ENCODE assay signal across 1 cellular context in the genomic region with DNA sequence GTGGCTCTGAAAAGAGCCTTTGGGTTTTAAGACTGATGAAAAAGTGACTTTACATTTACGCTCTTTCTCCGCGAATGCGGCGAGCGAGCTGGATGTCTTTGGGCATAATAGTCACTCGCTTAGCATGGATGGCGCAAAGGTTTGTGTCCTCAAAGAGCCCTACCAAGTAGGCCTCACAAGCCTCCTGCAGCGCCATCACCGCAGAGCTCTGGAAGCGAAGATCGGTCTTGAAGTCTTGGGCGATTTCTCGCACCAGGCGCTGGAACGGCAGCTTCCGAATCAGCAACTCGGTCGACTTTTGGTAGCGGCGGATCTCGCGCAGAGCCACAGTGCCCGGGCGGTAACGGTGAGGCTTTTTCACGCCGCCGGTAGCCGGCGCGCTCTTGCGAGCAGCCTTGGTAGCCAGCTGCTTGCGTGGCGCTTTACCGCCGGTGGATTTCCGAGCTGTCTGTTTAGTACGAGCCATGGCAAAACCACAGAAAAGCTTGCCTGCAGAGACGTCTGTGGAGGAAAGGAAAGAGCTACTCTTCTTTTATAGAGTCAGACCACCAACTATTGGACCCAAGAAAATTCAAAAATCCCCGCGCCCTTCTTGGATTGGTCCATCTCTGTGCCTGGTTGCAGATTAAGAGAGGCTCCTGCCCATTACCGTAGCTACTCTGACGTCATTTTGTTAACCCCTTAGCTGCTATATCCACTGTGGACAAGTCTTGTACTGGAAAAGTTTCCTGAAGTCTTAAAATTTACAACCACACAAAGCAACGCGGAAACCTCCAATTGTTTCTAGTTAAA.
TF ChIP-seq lines count a peak whose summit lies in the region.

No MANE protein-coding gene starts in this region.

TF ChIP-seq in PFSK-1, 5 proteins besides CTCF, POLR2A, EP300 and RAD21 (continued from another document):
- no peak for TF ChIP-seq REST (IDR thresholded peaks at IDR 0.05; ENCODE audit: insufficient read depth in 1 of 2, low read depth in 2 of 2, low read length in 2 of 2)
